Comparison of ENCODE assay signal across 21 cellular contexts in the genomic region with DNA sequence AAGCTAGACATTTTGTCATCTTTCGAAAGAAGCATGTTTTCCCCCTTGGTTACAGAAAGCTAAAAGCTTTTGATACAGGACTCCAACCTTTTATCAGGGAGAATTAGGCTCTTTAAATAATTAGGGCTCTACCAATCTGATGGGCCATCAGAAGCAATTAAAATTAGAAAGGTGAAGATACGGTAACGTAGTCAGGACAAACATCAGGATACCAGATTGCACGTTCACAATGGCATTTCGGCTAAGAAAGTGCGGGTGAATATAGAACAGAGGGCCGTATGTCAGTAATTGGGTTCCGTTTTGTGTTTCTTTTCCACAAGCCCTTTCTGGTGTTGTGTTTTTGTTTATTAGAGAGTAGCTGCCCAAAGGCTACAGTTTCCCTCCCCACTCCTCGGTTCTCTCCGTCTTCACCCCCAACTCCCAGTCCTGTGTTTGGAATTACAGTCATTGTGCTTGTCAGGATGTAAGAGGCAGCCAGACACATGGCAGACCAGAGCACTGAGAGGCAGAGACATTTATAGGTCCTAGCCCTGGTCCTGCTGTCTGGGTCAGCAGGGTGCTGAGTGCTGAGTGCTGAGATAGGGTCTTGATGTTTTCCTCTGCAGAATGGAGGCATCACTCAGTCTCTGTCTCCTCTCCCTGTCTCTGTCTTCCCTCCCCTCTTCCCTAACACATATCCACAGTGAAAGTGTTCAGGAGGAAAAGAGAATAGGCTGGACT. TPM values are rescaled to one million over a fixed set of nuclear protein-coding genes. Genes with fewer than 3 reads are reported as not detected.
A peak's percentile ranks its signal among the peaks of the same experiment; 100 is the strongest.
DNase-seq lines count a peak whose midpoint lies in the region; ATAC-seq, FAIRE-seq and TF ChIP-seq lines count a peak whose summit lies in the region.
"Had no signal": no experiment of that assay in that cellular context is flagged by ENCODE, and none has a peak within 500 bp of the region (broad histone marks: within the 10 kb centered on the region; RNA-seq: fewer than 3 reads in every experiment).

No MANE protein-coding gene starts in this region.

- TF ChIP-seq RAD21 in IMR-90 (IDR thresholded peaks at IDR 0.05; ENCODE audit: low read length): no peak

- CTCF ChIA-PET in IMR-90 (lab: Yijun Ruan, JAX): interaction anchor here (0.6 kb wide), 1 partner anchor 129 kb away, joined by 3 read pairs; no protein-coding TSS in a partner anchor

- peak overlapping the region; percentile 47; the same call in 1 of the 2 replicates for H3K23ac ChIP-seq in IMR-90 (ENCODE audit: low read depth, low read length)

- in situ Hi-C loops in IMR-90 (cut with MboI; ENCODE audit: low sequenced_read_pairs): no loop called here

- no peak overlapping the region for H2BK20ac ChIP-seq in IMR-90 (ENCODE audit: low read depth, low read length)

- POLR2A ChIA-PET in IMR-90 (lab: Charles Lee; ENCODE audit: unreplicated experiment): no interaction called here
- POLR2A ChIA-PET in naive thymus-derived CD8-positive, alpha-beta T cell (lab: Charles Lee): no interaction called here

- no peak overlapping the region for H2BK120ac ChIP-seq in IMR-90 (ENCODE audit: low read depth, low read length)

- no peak overlapping the region for H4K91ac ChIP-seq in IMR-90 (ENCODE audit: insufficient read depth, low read depth, low read length)

- 60 to 71% (median 68%) methylated on average over 10 of the region's 10 CpGs for WGBS in heart left ventricle, 4 donors
- 92% methylated on average over 2 of the region's 10 CpGs; no CpG with 5 or more reads in 1 of the 2 experiments for WGBS in IMR-90 (ENCODE audit: extremely low coverage in 2 of 2, insufficient read length in 1 of 2), 2 experiments

- 0 out of 2 replicates have a peak overlapping the region, but pooled peaks have one; percentile 55 for H3K14ac ChIP-seq in IMR-90 (replicated peaks; ENCODE audit: low read depth, low read length)

- H3K79me1 ChIP-seq in IMR-90 (ENCODE audit: low read depth in 1 of 2, low read length in 2 of 2): peaks cover 9 to 78% of the 10 kb centered on the region in 2 experiments; a peak in 3 of 4 replicates

- H3K36me3 ChIP-seq in heart left ventricle (peaks cover 0 to 9% (median 3%) of the 10 kb centered on the region in 9 donors), IMR-90 (ENCODE audit: control insufficient read depth, insufficient read depth, low read length) (peaks cover 47% of the 10 kb centered on the region), astrocyte (ENCODE audit: insufficient read depth, low read length) (peaks cover 9% of the 10 kb centered on the region), skeletal muscle satellite cell (ENCODE audit: insufficient read depth, low read length) (peaks cover 63% of the 10 kb centered on the region)
- H3K36me3 ChIP-seq: breast epithelium, transverse colon had no signal

- no peak overlapping the region for H4K5ac ChIP-seq in IMR-90 (ENCODE audit: low read depth, low read length)

- H3K9me3 ChIP-seq in heart left ventricle (no peaks in the 10 kb centered on the region), IMR-90 (ENCODE audit: control insufficient read depth, insufficient read depth, low read length) (no peaks in the 10 kb centered on the region), astrocyte (ENCODE audit: insufficient read depth, low read depth, low read length) (no peaks in the 10 kb centered on the region), skeletal muscle satellite cell (replicated peaks; ENCODE audit: low read length) (no peaks in the 10 kb centered on the region)
- H3K9me3 ChIP-seq: breast epithelium, transverse colon had no signal

- H3K79me2 ChIP-seq in astrocyte (ENCODE audit: insufficient read depth, low read length): peaks cover 99% of the 10 kb centered on the region

- H4K20me1 ChIP-seq in IMR-90 (ENCODE audit: insufficient read depth, low read length) (peaks cover 76% of the 10 kb centered on the region), astrocyte (ENCODE audit: insufficient read depth, low read length) (peaks cover 54% of the 10 kb centered on the region)

- H3K4me3 ChIP-seq in heart left ventricle: no peak overlapping the region
- H3K4me3 ChIP-seq in IMR-90 (ENCODE audit: insufficient read depth, low read depth, low read length): no peak overlapping the region
- H3K4me3 ChIP-seq in astrocyte (ENCODE audit: insufficient read depth, low read depth, low read length): no peak overlapping the region
- H3K4me3 ChIP-seq in skeletal muscle satellite cell (ENCODE audit: low read length): no peak overlapping the region
- H3K4me3 ChIP-seq: breast epithelium, transverse colon had no signal

- TF ChIP-seq POLR2A in heart left ventricle (IDR thresholded peaks at IDR 0.05): no peak
- TF ChIP-seq POLR2A in IMR-90 (IDR thresholded peaks at IDR 0.05; ENCODE audit: low read depth, low read length): no peak

- H3K4me1 Mint-ChIP-seq in astrocyte (ENCODE audit: low read depth, unreplicated experiment): peaks cover 63% of the 10 kb centered on the region
- peaks cover 24 to 67% (median 54%) of the 10 kb centered on the region in 4 donors for H3K4me1 Mint-ChIP-seq in naive thymus-derived CD8-positive, alpha-beta T cell

- 0 out of 2 replicates have a peak overlapping the region, but pooled peaks have one; percentile 6 for H3K4me2 ChIP-seq in IMR-90 (ENCODE audit: low read depth, low read length)
- peak overlapping the region; percentile 37 for H3K4me2 ChIP-seq in astrocyte (ENCODE audit: low read length)
- H3K4me2 ChIP-seq in skeletal muscle satellite cell (ENCODE audit: low read length): peak overlapping the region; percentile 86

- H3K27me3 Mint-ChIP-seq in astrocyte (ENCODE audit: low read depth, unreplicated experiment): no peaks in the 10 kb centered on the region
- H3K27me3 Mint-ChIP-seq in naive thymus-derived CD8-positive, alpha-beta T cell: no peaks in the 10 kb centered on the region

- intact Hi-C loops in heart left ventricle (cut with DNase I) (no loop called here), left cardiac atrium (cut with DNase I) (no loop called here), IMR-90 (cut with micrococcal nuclease) (no loop called here)

- peak overlapping the region; percentile 34 for H3K4me3 Mint-ChIP-seq in astrocyte (ENCODE audit: unreplicated experiment)
- no peak overlapping the region for H3K4me3 Mint-ChIP-seq in naive thymus-derived CD8-positive, alpha-beta T cell
- H3K4me3 Mint-ChIP-seq: natural killer cell had no signal

- TF ChIP-seq CTCF in heart left ventricle (IDR thresholded peaks at IDR 0.05): no peak
- no peak for TF ChIP-seq CTCF in IMR-90 (conservative IDR thresholded peaks at IDR 0.05; ENCODE audit: low read depth, low read length)
- TF ChIP-seq CTCF in astrocyte (IDR thresholded peaks at IDR 0.05; ENCODE audit: insufficient read depth, low read depth, low read length): no peak

- peak overlapping the region; percentile 20 for H3K27ac Mint-ChIP-seq in astrocyte (ENCODE audit: unreplicated experiment)
- H3K27ac Mint-ChIP-seq in naive thymus-derived CD8-positive, alpha-beta T cell: peak overlapping the region in 1 of 10 donors; percentile 43

- no peak overlapping the region for H2AFZ ChIP-seq in IMR-90 (replicated peaks; ENCODE audit: low read length, poor library complexity)
- H2AFZ ChIP-seq in astrocyte (ENCODE audit: low read depth, low read length): no peak overlapping the region

- H3K9me3 Mint-ChIP-seq in astrocyte (ENCODE audit: unreplicated experiment): peaks cover 2% of the 10 kb centered on the region
- H3K9me3 Mint-ChIP-seq in naive thymus-derived CD8-positive, alpha-beta T cell: no peaks in the 10 kb centered on the region
- H3K9me3 Mint-ChIP-seq: natural killer cell had no signal

- H3K4me1 ChIP-seq in heart left ventricle (peaks cover 0 to 47% (median 19%) of the 10 kb centered on the region in 12 donors), IMR-90 (ENCODE audit: control insufficient read depth, insufficient read depth, low read length) (peaks cover 25% of the 10 kb centered on the region), astrocyte (ENCODE audit: insufficient read depth, low read length) (peaks cover 34% of the 10 kb centered on the region), skeletal muscle satellite cell (ENCODE audit: control insufficient read depth, insufficient read depth, low read length) (peaks cover 47% of the 10 kb centered on the region)
- H3K4me1 ChIP-seq: breast epithelium had no signal

- dilution Hi-C loops in IMR-90 (cut with HindIII; ENCODE audit: low sequenced_read_pairs, unreplicated experiment): no loop called here

- H3K9ac ChIP-seq in IMR-90 (ENCODE audit: low read depth, low read length): no peak overlapping the region
- peak overlapping the region; percentile 9 for H3K9ac ChIP-seq in astrocyte (ENCODE audit: low read length)
- H3K9ac ChIP-seq in skeletal muscle satellite cell (ENCODE audit: low read depth, low read length): no peak overlapping the region

- ATAC-seq in heart left ventricle (peak; percentile 60 to 74 (median 62)), left cardiac atrium (no peak), IMR-90 (ENCODE audit: low read depth) (no peak)
- no peak for ATAC-seq in naive thymus-derived CD8-positive, alpha-beta T cell
- ATAC-seq: foreskin keratinocyte, natural killer cell, PC-3 had no signal

- H3K36me3 Mint-ChIP-seq in astrocyte (ENCODE audit: low read depth, unreplicated experiment): peaks cover 25% of the 10 kb centered on the region
- H3K36me3 Mint-ChIP-seq in naive thymus-derived CD8-positive, alpha-beta T cell: peaks cover 0 to 8% (median 0%) of the 10 kb centered on the region in 3 donors
- H3K36me3 Mint-ChIP-seq: natural killer cell had no signal

- H3K18ac ChIP-seq in IMR-90 (ENCODE audit: low read depth, low read length): no peak overlapping the region

- no peak overlapping the region for H3K56ac ChIP-seq in IMR-90 (ENCODE audit: extremely low read depth, insufficient read depth, low read length)

- H3K9me1 ChIP-seq in IMR-90 (ENCODE audit: insufficient read depth, low read length): peaks cover 41% of the 10 kb centered on the region

- H3K27me3 ChIP-seq in heart left ventricle (no peaks in the 10 kb centered on the region), IMR-90 (ENCODE audit: control insufficient read depth, insufficient read depth, low read length) (no peaks in the 10 kb centered on the region), astrocyte (ENCODE audit: insufficient read depth, low read length) (no peaks in the 10 kb centered on the region), skeletal muscle satellite cell (ENCODE audit: control insufficient read depth, insufficient read depth, low read length) (no peaks in the 10 kb centered on the region)
- H3K27me3 ChIP-seq: breast epithelium, foreskin keratinocyte, transverse colon had no signal

- peak overlapping the region; percentile 30 for H2BK5ac ChIP-seq in IMR-90 (ENCODE audit: low read depth, low read length, poor library complexity, severe bottlenecking)

- H3K27ac ChIP-seq in heart left ventricle (peak overlapping the region in 5 of 12 donors; percentile 19 to 65 (median 39)), IMR-90 (ENCODE audit: insufficient read depth, low read length) (0 out of 2 replicates have a peak overlapping the region, but pooled peaks have one; percentile 17), astrocyte (ENCODE audit: low read depth, low read length) (peak overlapping the region; percentile 4)
- H3K27ac ChIP-seq: breast epithelium, foreskin keratinocyte, transverse colon had no signal

- no peak overlapping the region for H4K8ac ChIP-seq in IMR-90 (ENCODE audit: low read depth in 2 of 2, low read length in 2 of 2)

- FAIRE-seq in astrocyte (lab: Jason Lieb, UNC): no peak
- FAIRE-seq: TTC549 had no signal

- no peak overlapping the region for H2BK15ac ChIP-seq in IMR-90 (ENCODE audit: low read depth, low read length)

- no peak overlapping the region for H2AK9ac ChIP-seq in IMR-90 (replicated peaks; ENCODE audit: low read depth, low read length, poor library complexity)

- no TSS peak for BruUV-seq in IMR-90 (replicated peaks; lab: Mats Ljungman, UMichigan)

- H3K4ac ChIP-seq in IMR-90 (ENCODE audit: low read depth, low read length): no peak overlapping the region

- peak overlapping the region; percentile 20; the same call in 1 of the 2 replicates for H2AK5ac ChIP-seq in IMR-90 (ENCODE audit: low read depth, low read length)

- no peak for DNase-seq in heart left ventricle
- DNase-seq in left cardiac atrium: no peak
- no peak for DNase-seq in IMR-90
- no peak for DNase-seq in astrocyte (ENCODE audit: low read depth)
- no peak for DNase-seq in NCI-H2029 (lab: John Stamatoyannopoulos, UW)
- no peak for DNase-seq in CD1c-positive myeloid dendritic cell (ENCODE audit: extremely low spot score)
- no peak for DNase-seq in naive thymus-derived CD8-positive, alpha-beta T cell
- DNase-seq: Calu3; dermis blood vessel endothelial cell; foreskin keratinocyte; mesendoderm; natural killer cell; NCI-H1436; NCI-H69; PC-3; stimulated activated CD4-positive, alpha-beta T cell treated with anti-CD3 and anti-CD28 coated beads, Interleukin-2, amount 100 ng/mL, for 24 hours; stimulated activated naive CD4-positive, alpha-beta T cell treated with Interleukin-2 at 50 U/mL for 16 hours; transverse colon had no signal

RNA-seq across cellular contexts. Expression of a gene that starts 5.5 kb away (rescaled TPM):
- 100 to 1,000 TPM; 141 to 318 (median 183) TPM for total RNA-seq in heart left ventricle
- 100 to 1,000 TPM in 1 of 2 donors, 10 to 100 TPM in 1; 68.0 to 231 TPM for polyA plus RNA-seq in heart left ventricle
- 100 to 1,000 TPM in 1 of 2 donors, 10 to 100 TPM in 1; 81.1 to 129 TPM for total RNA-seq in left cardiac atrium
- total RNA-seq in IMR-90 (2012; rRNA removed): 281 and 294 TPM in 2 replicates
- 223 and 249 TPM in 2 replicates for polyA plus RNA-seq in IMR-90 (2012; rRNA removed)
- polyA plus RNA-seq in IMR-90 (2012; cell fraction: cytosol; rRNA removed): 173 and 244 TPM in 2 replicates
- polyA plus RNA-seq in IMR-90 (2012; cell fraction: nucleus; rRNA removed; ENCODE audit: low replicate concordance): 276 and 335 TPM in 2 replicates
- 356 and 361 TPM in 2 replicates for total RNA-seq in astrocyte
- 265 and 306 TPM in 2 replicates for total RNA-seq in skeletal muscle satellite cell (2012; rRNA removed)
- total RNA-seq in naive thymus-derived CD8-positive, alpha-beta T cell: 10 to 100 TPM; 62.3 to 69.5 TPM
- polyA plus RNA-seq in naive thymus-derived CD8-positive, alpha-beta T cell: 10 to 100 TPM; 26.4 to 41.2 (median 35.7) TPM

Comparison
In these comparisons a context has a peak if more than half of its experiments do, and no peak if none do; other contexts are left out.
1. ATAC-seq: peak in heart left ventricle (4 of 4); none in left cardiac atrium (0 of 2), IMR-90 (single experiment) and naive thymus-derived CD8-positive, alpha-beta T cell (0 of 2).
2. H3K4me2 ChIP-seq: peak in every context shown above with its lines; median percentile 86 in skeletal muscle satellite cell; 37 in astrocyte; 6 in IMR-90.